1 cellular context compared by ENCODE assay signal in the genomic region with DNA sequence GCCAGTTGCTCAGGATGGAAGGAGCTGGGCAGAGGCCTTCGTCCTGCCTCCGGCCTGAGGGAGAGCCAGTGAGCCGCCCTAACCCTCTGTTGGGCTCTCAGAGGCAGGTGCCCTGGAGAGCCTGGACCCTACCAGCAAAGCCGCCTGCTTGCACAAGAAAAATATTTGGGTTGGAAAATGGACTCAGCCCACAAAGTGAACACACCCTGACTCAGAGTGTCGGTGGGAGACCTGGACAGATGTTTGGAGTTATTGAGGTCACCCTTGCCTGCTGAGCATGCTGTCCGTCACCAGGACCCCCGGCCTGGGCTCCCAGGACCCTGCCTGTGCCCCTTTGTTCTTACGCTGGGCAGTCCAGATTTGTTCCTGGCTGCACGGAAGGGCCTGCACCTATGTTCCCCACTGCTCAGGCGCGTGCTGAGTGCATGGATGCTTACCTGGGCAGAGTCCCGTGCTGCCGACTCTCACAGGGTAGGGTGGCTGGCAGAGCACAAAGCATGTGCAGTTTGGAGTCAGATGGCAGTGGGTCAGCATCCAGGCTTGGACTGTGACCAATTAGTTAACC.
TF ChIP-seq lines count a peak whose summit lies in the region.

No MANE protein-coding gene starts in this region.

TF ChIP-seq in HepG2, 621 proteins besides CTCF, POLR2A, EP300 and RAD21:
- TF ChIP-seq, protein P1, sequence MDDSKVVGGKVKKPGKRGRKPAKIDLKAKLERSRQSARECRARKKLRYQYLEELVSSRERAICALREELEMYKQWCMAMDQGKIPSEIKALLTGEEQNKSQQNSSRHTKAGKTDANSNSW (CRISPR knock-in tag; IDR thresholded peaks at IDR 0.05; ENCODE audit: borderline replicate concordance): no peak
- TF ChIP-seq NR2F1 (CRISPR knock-in tag; IDR thresholded peaks at IDR 0.05): no peak
- no peak for TF ChIP-seq CHD4 (IDR thresholded peaks at IDR 0.05; ENCODE audit: borderline replicate concordance, low read length)
- TF ChIP-seq TAF15 (IDR thresholded peaks at IDR 0.05; ENCODE audit: low read depth, low read length, poor library complexity, severe bottlenecking): no peak
- TF ChIP-seq ZNF629 (CRISPR knock-in tag; conservative IDR thresholded peaks at IDR 0.05): peak; percentile 61; the same call in 1 of the 2 replicates
